Comparison of ENCODE assay signal across 8 cellular contexts in genomic region chr15:31440754-31441298, GRCh38.
DNase-seq lines count a peak whose midpoint lies in the region; ATAC-seq lines count a peak whose summit lies in the region.

No MANE protein-coding gene starts in this region.

- in situ Hi-C loops in G401 (cut with HindIII; ENCODE audit: low sequenced_read_pairs), result no loop called here

- ATAC-seq in central memory CD8-positive, alpha-beta T cell (replicated peaks; ENCODE audit: extremely low read depth, poor library complexity, severe bottlenecking), result peak; percentile 13
- no peak for ATAC-seq in HG03280 (IDR thresholded peaks at IDR 0.05; ENCODE audit: unreplicated experiment)
- no peak for ATAC-seq in GM18517 (IDR thresholded peaks at IDR 0.05; ENCODE audit: unreplicated experiment)

- no peaks in the 10 kb centered on the region for H3K9me3 Mint-ChIP-seq in central memory CD8-positive, alpha-beta T cell

- H3K36me3 Mint-ChIP-seq in central memory CD8-positive, alpha-beta T cell (ENCODE audit: insufficient read depth), result peaks cover 3% of the 10 kb centered on the region

- peak; percentile 53 for DNase-seq in G401 (ENCODE audit: low spot score)
- DNase-seq in T-helper 1 cell, result peak in 3 of 5 donors; percentile 17 to 53 (median 26)
- no peak for DNase-seq in central memory CD8-positive, alpha-beta T cell (ENCODE audit: low spot score in 2 of 2)
- peak; percentile 16 for DNase-seq in kidney tubule cell (ENCODE audit: low spot score)
- peak; percentile 46 to 58 for DNase-seq in stimulated activated CD4-positive, alpha-beta T cell treated with anti-CD3 and anti-CD28 coated beads, Interleukin-2, amount 100 ng/mL, for 24 hours
- DNase-seq in OCI-M1 (lab: John Stamatoyannopoulos, UW), result no peak

- peak overlapping the region; percentile 61 for H3K4me3 Mint-ChIP-seq in central memory CD8-positive, alpha-beta T cell

- peak overlapping the region; percentile 99 for H3K27ac Mint-ChIP-seq in central memory CD8-positive, alpha-beta T cell (ENCODE audit: low read depth)

- H3K4me1 Mint-ChIP-seq in central memory CD8-positive, alpha-beta T cell, result peaks cover 57% of the 10 kb centered on the region

- no peaks in the 10 kb centered on the region for H3K27me3 Mint-ChIP-seq in central memory CD8-positive, alpha-beta T cell

Comparison
In these comparisons a context has a peak if more than half of its experiments do, and no peak if none do; other contexts are left out.
1. DNase-seq: peak in G401 (single experiment), T-helper 1 cell (3 of 5), kidney tubule cell (single experiment) and stimulated activated CD4-positive, alpha-beta T cell treated with anti-CD3 and anti-CD28 coated beads, Interleukin-2, amount 100 ng/mL, for 24 hours (2 of 2); none in central memory CD8-positive, alpha-beta T cell (0 of 2) and OCI-M1 (single experiment).